11 cellular contexts compared by ENCODE assay signal in the genomic region with DNA sequence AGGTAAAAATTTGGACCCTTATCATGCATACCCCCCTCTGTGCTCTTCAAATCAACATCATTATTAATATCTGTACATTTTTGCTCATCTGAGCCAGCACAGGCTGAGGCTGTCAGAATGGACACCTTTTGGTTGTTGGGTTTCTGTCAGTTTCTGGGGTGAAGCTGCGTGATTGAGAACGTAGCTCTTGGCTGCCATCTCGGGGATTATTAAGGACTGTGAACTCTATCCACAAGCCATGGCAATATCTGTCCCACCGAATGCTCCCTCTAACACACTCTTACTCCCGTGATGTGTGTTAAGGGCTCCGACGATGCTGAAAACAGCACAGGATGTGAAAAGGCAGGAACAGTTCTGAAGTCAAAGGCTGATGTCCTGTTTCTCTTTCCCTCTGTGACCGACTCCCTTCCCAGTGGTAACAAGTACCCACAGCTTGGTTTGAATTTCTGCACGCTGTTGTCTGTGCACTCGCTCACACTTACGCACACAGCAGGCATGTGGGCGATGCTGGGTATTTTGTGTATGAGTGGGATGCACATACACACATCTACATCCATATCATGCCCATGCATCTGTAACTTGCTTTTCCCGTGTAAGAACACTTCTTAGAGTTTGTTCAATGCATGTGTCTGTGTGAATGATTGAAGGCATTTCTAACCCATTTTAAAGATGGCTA.
DNase-seq lines count a peak whose midpoint lies in the region; ATAC-seq and TF ChIP-seq lines count a peak whose summit lies in the region.
"Had no signal": no experiment of that assay in that cellular context is flagged by ENCODE, and none has a peak within 500 bp of the region (broad histone marks: within the 10 kb centered on the region; RNA-seq: fewer than 3 reads in every experiment).

No MANE protein-coding gene starts in this region.

- TF ChIP-seq POLR2A in Raji (IDR thresholded peaks at IDR 0.05; ENCODE audit: insufficient read depth, low read depth, low read length), result peak; percentile 39; the same call in 1 of the 2 replicates

- POLR2A ChIA-PET in HEK293T (lab: Yijun Ruan, JAX), result no interaction called here

- CTCF ChIA-PET in HEK293T (lab: Yijun Ruan, JAX), result no interaction called here

- peak; percentile 15 for DNase-seq in activated T-cell treated with anti-CD3 and anti-CD28 coated beads, Interleukin-2, amount 50 U/mL, for 24 hours
- DNase-seq in activated T-cell treated with anti-CD3 and anti-CD28 coated beads, Interleukin-2, amount 50 U/mL, for 4 hours, result no peak
- DNase-seq in HEK293T (ENCODE audit: extremely low spot score) (peak; percentile 21), naive B cell (no peak), NCI-H2029 (lab: John Stamatoyannopoulos, UW) (no peak), T1000 (lab: John Stamatoyannopoulos, UW) (no peak)
- DNase-seq: NCI-H226, nephron progenitor cell had no signal

- no peak overlapping the region for H3K27ac Mint-ChIP-seq in activated T-cell treated with anti-CD3 and anti-CD28 coated beads, Interleukin-2, amount 50 U/mL, for 24 hours
- H3K27ac Mint-ChIP-seq in naive B cell, result peak overlapping the region in 3 of 6 donors; percentile 15 to 67 (median 65)
- H3K27ac Mint-ChIP-seq: nephron progenitor cell, type B pancreatic cell had no signal

- peaks cover 2% of the 10 kb centered on the region for H3K4me1 Mint-ChIP-seq in activated T-cell treated with anti-CD3 and anti-CD28 coated beads, Interleukin-2, amount 50 U/mL, for 24 hours (ENCODE audit: low read depth)
- no peaks in the 10 kb centered on the region for H3K4me1 Mint-ChIP-seq in activated T-cell treated with anti-CD3 and anti-CD28 coated beads, Interleukin-2, amount 50 U/mL, for 4 hours (ENCODE audit: low read depth)
- H3K4me1 Mint-ChIP-seq in naive B cell, result peaks cover 4 to 10% (median 7%) of the 10 kb centered on the region in 3 donors
- H3K4me1 Mint-ChIP-seq: nephron progenitor cell had no signal

- no peaks in the 10 kb centered on the region for H3K36me3 Mint-ChIP-seq in activated T-cell treated with anti-CD3 and anti-CD28 coated beads, Interleukin-2, amount 50 U/mL, for 24 hours (ENCODE audit: low read depth)
- H3K36me3 Mint-ChIP-seq in activated T-cell treated with anti-CD3 and anti-CD28 coated beads, Interleukin-2, amount 50 U/mL, for 4 hours (ENCODE audit: insufficient read depth), result no peaks in the 10 kb centered on the region
- no peaks in the 10 kb centered on the region for H3K36me3 Mint-ChIP-seq in naive B cell
- H3K36me3 Mint-ChIP-seq: type B pancreatic cell had no signal

- peaks cover 49% of the 10 kb centered on the region for H3K27me3 Mint-ChIP-seq in activated T-cell treated with anti-CD3 and anti-CD28 coated beads, Interleukin-2, amount 50 U/mL, for 24 hours
- peaks cover 39% of the 10 kb centered on the region for H3K27me3 Mint-ChIP-seq in activated T-cell treated with anti-CD3 and anti-CD28 coated beads, Interleukin-2, amount 50 U/mL, for 4 hours (ENCODE audit: low read depth)
- no peaks in the 10 kb centered on the region for H3K27me3 Mint-ChIP-seq in naive B cell
- H3K27me3 Mint-ChIP-seq: type B pancreatic cell had no signal

- peaks cover 8% of the 10 kb centered on the region for H3K9me3 Mint-ChIP-seq in activated T-cell treated with anti-CD3 and anti-CD28 coated beads, Interleukin-2, amount 50 U/mL, for 24 hours
- H3K9me3 Mint-ChIP-seq in activated T-cell treated with anti-CD3 and anti-CD28 coated beads, Interleukin-2, amount 50 U/mL, for 4 hours, result peaks cover 8% of the 10 kb centered on the region
- peaks cover 0 to 13% (median 0%) of the 10 kb centered on the region in 7 donors for H3K9me3 Mint-ChIP-seq in naive B cell
- H3K9me3 Mint-ChIP-seq: type B pancreatic cell had no signal

- no peak for ATAC-seq in activated T-cell treated with anti-CD3 and anti-CD28 coated beads, Interleukin-2, amount 50 U/mL, for 4 hours
- peak; percentile 18 to 22 for ATAC-seq in naive B cell (ENCODE audit: low read depth in 2 of 2)
- no peak for ATAC-seq in GM21737 (IDR thresholded peaks at IDR 0.05; ENCODE audit: unreplicated experiment)

- no peak overlapping the region for H3K4me3 Mint-ChIP-seq in activated T-cell treated with anti-CD3 and anti-CD28 coated beads, Interleukin-2, amount 50 U/mL, for 24 hours
- no peak overlapping the region for H3K4me3 Mint-ChIP-seq in activated T-cell treated with anti-CD3 and anti-CD28 coated beads, Interleukin-2, amount 50 U/mL, for 4 hours
- peak overlapping the region in 2 of 8 donors; percentile 41 to 47 for H3K4me3 Mint-ChIP-seq in naive B cell
- H3K4me3 Mint-ChIP-seq: nephron progenitor cell, type B pancreatic cell had no signal

TF ChIP-seq in HEK293T, 16 proteins besides CTCF, POLR2A, EP300 and RAD21:
- TF ChIP-seq, protein P1, sequence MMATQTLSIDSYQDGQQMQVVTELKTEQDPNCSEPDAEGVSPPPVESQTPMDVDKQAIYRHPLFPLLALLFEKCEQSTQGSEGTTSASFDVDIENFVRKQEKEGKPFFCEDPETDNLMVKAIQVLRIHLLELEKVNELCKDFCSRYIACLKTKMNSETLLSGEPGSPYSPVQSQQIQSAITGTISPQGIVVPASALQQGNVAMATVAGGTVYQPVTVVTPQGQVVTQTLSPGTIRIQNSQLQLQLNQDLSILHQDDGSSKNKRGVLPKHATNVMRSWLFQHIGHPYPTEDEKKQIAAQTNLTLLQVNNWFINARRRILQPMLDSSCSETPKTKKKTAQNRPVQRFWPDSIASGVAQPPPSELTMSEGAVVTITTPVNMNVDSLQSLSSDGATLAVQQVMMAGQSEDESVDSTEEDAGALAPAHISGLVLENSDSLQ (IDR thresholded peaks at IDR 0.05), result no peak
- TF ChIP-seq FOXK2 (IDR thresholded peaks at IDR 0.05) (no peak), L3MBTL2 (conservative IDR thresholded peaks at IDR 0.05) (no peak), ELF4 (IDR thresholded peaks at IDR 0.05) (no peak), ARNT (IDR thresholded peaks at IDR 0.05) (no peak), BHLHE40 (IDR thresholded peaks at IDR 0.05; ENCODE audit: borderline replicate concordance) (no peak), NFRKB (IDR thresholded peaks at IDR 0.05) (no peak), TARDBP (IDR thresholded peaks at IDR 0.05) (no peak), FOXA1 (IDR thresholded peaks at IDR 0.05) (no peak), FOXM1 (IDR thresholded peaks at IDR 0.05; ENCODE audit: borderline replicate concordance) (no peak), SUZ12 (IDR thresholded peaks at IDR 0.05) (no peak), SP1 (IDR thresholded peaks at IDR 0.05) (no peak), HDGF (IDR thresholded peaks at IDR 0.05; ENCODE audit: borderline replicate concordance) (no peak), LEF1 (IDR thresholded peaks at IDR 0.05; ENCODE audit: borderline replicate concordance) (no peak)

Comparison
In these comparisons a context has a peak if more than half of its experiments do, and no peak if none do; other contexts are left out.
1. DNase-seq: peak in activated T-cell treated with anti-CD3 and anti-CD28 coated beads, Interleukin-2, amount 50 U/mL, for 24 hours (single experiment) and HEK293T (single experiment); none in activated T-cell treated with anti-CD3 and anti-CD28 coated beads, Interleukin-2, amount 50 U/mL, for 4 hours (single experiment), naive B cell (single experiment), NCI-H2029 (single experiment) and T1000 (single experiment).
2. ATAC-seq: peak in naive B cell (2 of 2); none in activated T-cell treated with anti-CD3 and anti-CD28 coated beads, Interleukin-2, amount 50 U/mL, for 4 hours (0 of 2) and GM21737 (single experiment).